Comparison of ENCODE assay signal across 8 cellular contexts in the genomic region with DNA sequence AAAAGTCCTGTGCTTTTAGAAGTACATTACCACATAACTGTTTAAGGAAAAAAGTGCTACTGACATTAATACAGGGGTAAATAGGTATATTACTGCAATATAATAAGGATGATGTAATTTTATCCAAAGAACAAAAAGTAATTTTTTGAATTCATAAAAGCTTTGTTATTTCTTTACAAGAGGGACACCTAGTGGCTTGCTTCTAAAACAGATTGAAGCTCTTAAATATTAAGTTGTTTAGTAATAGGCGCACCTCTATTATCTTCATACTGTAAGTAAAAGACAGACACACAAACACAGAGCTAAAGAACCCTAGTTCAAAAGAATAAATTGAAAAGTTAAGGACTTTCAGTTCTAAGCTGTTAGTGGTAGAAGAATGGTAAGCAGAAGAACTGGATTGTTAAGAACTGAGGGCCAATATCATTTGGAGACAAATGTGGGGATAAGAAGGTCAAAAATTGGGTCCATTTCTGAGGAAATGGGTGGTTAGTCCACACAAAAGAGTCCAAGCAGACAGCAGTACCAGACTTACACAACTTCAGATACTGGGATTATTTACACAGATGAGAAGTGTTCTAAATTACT.
DNase-seq lines count a peak whose midpoint lies in the region; ATAC-seq and TF ChIP-seq lines count a peak whose summit lies in the region.

No MANE protein-coding gene starts in this region.

- peak overlapping the region in 1 of 2 donors; percentile 6 for H3K27ac ChIP-seq in tibial artery

- TF ChIP-seq CTCF in foreskin fibroblast (IDR thresholded peaks at IDR 0.05; ENCODE audit: low read depth, low read length), result peak; percentile 31
- peak; percentile 47 to 61 for TF ChIP-seq CTCF in tibial artery (IDR thresholded peaks at IDR 0.05)

- H3K36me3 ChIP-seq in tibial artery, result peaks cover 0 to 6% (median 0%) of the 10 kb centered on the region in 3 donors

- no peak overlapping the region for H3K4me3 ChIP-seq in foreskin fibroblast (ENCODE audit: low read depth in 1 of 2, low read length in 2 of 2)
- no peak overlapping the region for H3K4me3 ChIP-seq in tibial artery

- ATAC-seq in HG03378 (IDR thresholded peaks at IDR 0.05; ENCODE audit: unreplicated experiment), result no peak

- peaks cover 0 to 3% (median 0%) of the 10 kb centered on the region in 4 donors for H3K4me1 ChIP-seq in tibial artery

- intact Hi-C loops in tibial artery (cut with DNase I; ENCODE audit: low total_unique reads) (loop anchor here (2.0 kb wide), 1 partner anchor 386 kb away; no protein-coding TSS in a partner anchor), posterior cingulate gyrus (cut with DNase I) (loop anchor here (2.0 to 10.0 kb wide), 2 partner anchors 108 to 384 kb away; partner anchors contain the start of gene CCN1)

- no peaks in the 10 kb centered on the region for H3K9me3 ChIP-seq in tibial artery

- no peaks in the 10 kb centered on the region for H3K27me3 ChIP-seq in tibial artery

- DNase-seq in NCI-H510A treated with DMSO at 0.1 percent for 48 hours (lab: John Stamatoyannopoulos, UW) (peak; percentile 16), NCI-H510A (lab: John Stamatoyannopoulos, UW) (no peak), RKO (ENCODE audit: low spot score) (peak; percentile 72), foreskin fibroblast (peak; percentile 25 to 66), tibial artery (no peak), iPS-NIHi7 (ENCODE audit: extremely low spot score) (no peak), posterior cingulate gyrus (no peak)

Comparison
In these comparisons a context has a peak if more than half of its experiments do, and no peak if none do; other contexts are left out.
1. DNase-seq: peak in NCI-H510A treated with DMSO at 0.1 percent for 48 hours (single experiment), RKO (single experiment) and foreskin fibroblast (2 of 2); none in NCI-H510A (single experiment), tibial artery (0 of 2), iPS-NIHi7 (single experiment) and posterior cingulate gyrus (0 of 10).